ENCODE assay signal across 2 cellular contexts in the genomic region with DNA sequence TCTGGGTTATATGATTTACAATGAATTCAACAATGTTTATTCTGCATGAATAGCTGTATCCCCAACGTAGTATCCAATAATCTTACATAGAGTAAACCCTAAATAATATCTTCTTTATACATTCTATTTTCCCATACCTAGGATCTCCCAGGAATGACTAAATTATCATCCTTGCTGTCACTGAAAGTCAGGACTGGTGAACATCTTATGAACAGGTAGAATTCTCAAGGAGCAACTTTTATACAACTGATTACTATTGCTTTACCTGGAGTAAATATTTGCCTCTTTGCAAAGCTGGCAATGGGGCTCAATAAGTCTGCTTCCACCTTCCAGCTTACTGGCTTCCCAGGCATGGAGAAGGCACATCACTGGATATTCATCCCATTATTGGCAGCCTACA.
TF ChIP-seq lines count a peak whose summit lies in the region.

A gene with protein sequence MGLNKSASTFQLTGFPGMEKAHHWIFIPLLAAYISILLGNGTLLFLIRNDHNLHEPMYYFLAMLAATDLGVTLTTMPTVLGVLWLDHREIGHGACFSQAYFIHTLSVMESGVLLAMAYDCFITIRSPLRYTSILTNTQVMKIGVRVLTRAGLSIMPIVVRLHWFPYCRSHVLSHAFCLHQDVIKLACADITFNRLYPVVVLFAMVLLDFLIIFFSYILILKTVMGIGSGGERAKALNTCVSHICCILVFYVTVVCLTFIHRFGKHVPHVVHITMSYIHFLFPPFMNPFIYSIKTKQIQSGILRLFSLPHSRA (plus strand): TSS at position 301 of the 400 bp plus-strand sequence. CDS start 0 bp downstream, at position 301.

TF ChIP-seq in HCT116, 20 proteins besides CTCF, POLR2A, EP300 and RAD21:
- TF ChIP-seq SP1 (IDR thresholded peaks at IDR 0.05; ENCODE audit: low read depth): no peak
- TF ChIP-seq, protein P1, sequence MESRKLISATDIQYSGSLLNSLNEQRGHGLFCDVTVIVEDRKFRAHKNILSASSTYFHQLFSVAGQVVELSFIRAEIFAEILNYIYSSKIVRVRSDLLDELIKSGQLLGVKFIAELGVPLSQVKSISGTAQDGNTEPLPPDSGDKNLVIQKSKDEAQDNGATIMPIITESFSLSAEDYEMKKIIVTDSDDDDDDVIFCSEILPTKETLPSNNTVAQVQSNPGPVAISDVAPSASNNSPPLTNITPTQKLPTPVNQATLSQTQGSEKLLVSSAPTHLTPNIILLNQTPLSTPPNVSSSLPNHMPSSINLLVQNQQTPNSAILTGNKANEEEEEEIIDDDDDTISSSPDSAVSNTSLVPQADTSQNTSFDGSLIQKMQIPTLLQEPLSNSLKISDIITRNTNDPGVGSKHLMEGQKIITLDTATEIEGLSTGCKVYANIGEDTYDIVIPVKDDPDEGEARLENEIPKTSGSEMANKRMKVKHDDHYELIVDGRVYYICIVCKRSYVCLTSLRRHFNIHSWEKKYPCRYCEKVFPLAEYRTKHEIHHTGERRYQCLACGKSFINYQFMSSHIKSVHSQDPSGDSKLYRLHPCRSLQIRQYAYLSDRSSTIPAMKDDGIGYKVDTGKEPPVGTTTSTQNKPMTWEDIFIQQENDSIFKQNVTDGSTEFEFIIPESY (IDR thresholded peaks at IDR 0.05; ENCODE audit: extremely low read depth, insufficient replicate concordance, low read length): no peak
- no peak for TF ChIP-seq FOSL1 (IDR thresholded peaks at IDR 0.05; ENCODE audit: low read depth)
- no peak for TF ChIP-seq ZFX (IDR thresholded peaks at IDR 0.05)
- no peak for TF ChIP-seq ELF1 (IDR thresholded peaks at IDR 0.05; ENCODE audit: borderline replicate concordance, low read depth)
- no peak for TF ChIP-seq SRF (IDR thresholded peaks at IDR 0.05; ENCODE audit: low read depth)
- TF ChIP-seq CEBPB (IDR thresholded peaks at IDR 0.05; ENCODE audit: low read depth): no peak
- TF ChIP-seq EGR1 (IDR thresholded peaks at IDR 0.05; ENCODE audit: low read depth): no peak
- TF ChIP-seq ZNF274 (IDR thresholded peaks at IDR 0.05; ENCODE audit: low read depth, low read length): no peak
- no peak for TF ChIP-seq EZH2phosphoT487 (IDR thresholded peaks at IDR 0.05; ENCODE audit: borderline replicate concordance)
- TF ChIP-seq, protein P2, sequence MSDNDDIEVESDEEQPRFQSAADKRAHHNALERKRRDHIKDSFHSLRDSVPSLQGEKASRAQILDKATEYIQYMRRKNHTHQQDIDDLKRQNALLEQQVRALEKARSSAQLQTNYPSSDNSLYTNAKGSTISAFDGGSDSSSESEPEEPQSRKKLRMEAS (IDR thresholded peaks at IDR 0.05): no peak
- TF ChIP-seq, protein P3, sequence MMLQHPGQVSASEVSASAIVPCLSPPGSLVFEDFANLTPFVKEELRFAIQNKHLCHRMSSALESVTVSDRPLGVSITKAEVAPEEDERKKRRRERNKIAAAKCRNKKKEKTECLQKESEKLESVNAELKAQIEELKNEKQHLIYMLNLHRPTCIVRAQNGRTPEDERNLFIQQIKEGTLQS (IDR thresholded peaks at IDR 0.05): no peak
- TF ChIP-seq, protein P4, sequence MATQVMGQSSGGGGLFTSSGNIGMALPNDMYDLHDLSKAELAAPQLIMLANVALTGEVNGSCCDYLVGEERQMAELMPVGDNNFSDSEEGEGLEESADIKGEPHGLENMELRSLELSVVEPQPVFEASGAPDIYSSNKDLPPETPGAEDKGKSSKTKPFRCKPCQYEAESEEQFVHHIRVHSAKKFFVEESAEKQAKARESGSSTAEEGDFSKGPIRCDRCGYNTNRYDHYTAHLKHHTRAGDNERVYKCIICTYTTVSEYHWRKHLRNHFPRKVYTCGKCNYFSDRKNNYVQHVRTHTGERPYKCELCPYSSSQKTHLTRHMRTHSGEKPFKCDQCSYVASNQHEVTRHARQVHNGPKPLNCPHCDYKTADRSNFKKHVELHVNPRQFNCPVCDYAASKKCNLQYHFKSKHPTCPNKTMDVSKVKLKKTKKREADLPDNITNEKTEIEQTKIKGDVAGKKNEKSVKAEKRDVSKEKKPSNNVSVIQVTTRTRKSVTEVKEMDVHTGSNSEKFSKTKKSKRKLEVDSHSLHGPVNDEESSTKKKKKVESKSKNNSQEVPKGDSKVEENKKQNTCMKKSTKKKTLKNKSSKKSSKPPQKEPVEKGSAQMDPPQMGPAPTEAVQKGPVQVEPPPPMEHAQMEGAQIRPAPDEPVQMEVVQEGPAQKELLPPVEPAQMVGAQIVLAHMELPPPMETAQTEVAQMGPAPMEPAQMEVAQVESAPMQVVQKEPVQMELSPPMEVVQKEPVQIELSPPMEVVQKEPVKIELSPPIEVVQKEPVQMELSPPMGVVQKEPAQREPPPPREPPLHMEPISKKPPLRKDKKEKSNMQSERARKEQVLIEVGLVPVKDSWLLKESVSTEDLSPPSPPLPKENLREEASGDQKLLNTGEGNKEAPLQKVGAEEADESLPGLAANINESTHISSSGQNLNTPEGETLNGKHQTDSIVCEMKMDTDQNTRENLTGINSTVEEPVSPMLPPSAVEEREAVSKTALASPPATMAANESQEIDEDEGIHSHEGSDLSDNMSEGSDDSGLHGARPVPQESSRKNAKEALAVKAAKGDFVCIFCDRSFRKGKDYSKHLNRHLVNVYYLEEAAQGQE (IDR thresholded peaks at IDR 0.05; ENCODE audit: low read depth): no peak
- no peak for TF ChIP-seq JUND (IDR thresholded peaks at IDR 0.05)
- no peak for TF ChIP-seq EZH2 (IDR thresholded peaks at IDR 0.05)
- no peak for TF ChIP-seq TCF7L2 (IDR thresholded peaks at IDR 0.05; ENCODE audit: borderline replicate concordance, extremely low read depth, insufficient read depth, insufficient read length)
- TF ChIP-seq POLR2AphosphoS5 (IDR thresholded peaks at IDR 0.05; ENCODE audit: low read depth, low read length): no peak
- TF ChIP-seq YY1 (IDR thresholded peaks at IDR 0.05; ENCODE audit: extremely low read depth, insufficient replicate concordance, low read depth, low read length): no peak
- no peak for TF ChIP-seq CBX3 (IDR thresholded peaks at IDR 0.05; ENCODE audit: low read depth)

TF ChIP-seq in IMR-90, 13 proteins besides CTCF, POLR2A, EP300 and RAD21:
- no peak for TF ChIP-seq FOS (IDR thresholded peaks at IDR 0.05; ENCODE audit: low read depth, low read length)
- no peak for TF ChIP-seq RFX5 (IDR thresholded peaks at IDR 0.05; ENCODE audit: low read depth, low read length)
